ENCODE assay signal across 8 cellular contexts in the genomic region with DNA sequence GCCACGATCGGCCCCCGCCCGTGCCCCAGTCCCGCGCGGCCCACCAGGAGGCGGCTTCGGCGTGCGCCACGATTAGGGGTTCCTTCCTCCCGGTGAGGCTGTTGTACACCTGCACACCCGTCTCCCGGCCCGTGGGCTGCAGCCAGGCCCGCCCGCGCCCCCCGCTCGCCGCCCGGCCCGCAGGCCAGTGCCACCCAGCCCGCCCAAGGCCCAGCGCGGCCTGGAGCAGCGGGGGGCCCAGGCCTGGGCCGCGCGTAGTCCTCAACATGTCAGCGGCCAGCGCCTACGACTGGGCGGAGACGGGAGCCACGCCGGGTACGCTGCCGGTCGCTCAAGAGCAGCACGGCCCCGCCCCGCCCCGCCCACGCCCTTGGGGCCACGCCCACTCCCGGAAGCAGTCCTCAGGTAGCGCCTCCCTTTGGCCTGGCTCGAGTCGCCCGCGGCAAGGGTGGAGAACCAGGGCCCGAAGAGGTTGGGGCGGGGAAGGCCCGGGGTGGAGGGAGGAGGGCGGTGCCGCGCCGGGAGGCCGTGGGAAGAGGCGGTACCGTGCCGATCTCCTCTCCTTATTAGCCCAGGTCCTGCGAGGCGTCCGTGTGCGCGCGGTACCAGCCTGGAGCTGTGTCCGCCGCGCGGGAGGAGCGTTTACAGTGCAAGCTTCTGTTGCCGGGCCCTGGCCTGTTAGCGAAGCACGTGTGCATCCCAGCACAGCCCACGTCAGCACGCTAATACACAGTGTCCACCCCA. TPM values are rescaled to one million over a fixed set of nuclear protein-coding genes. Genes with fewer than 3 reads are reported as not detected.
DNase-seq lines count a peak whose midpoint lies in the region; TF ChIP-seq lines count a peak whose summit lies in the region.

A gene with protein sequence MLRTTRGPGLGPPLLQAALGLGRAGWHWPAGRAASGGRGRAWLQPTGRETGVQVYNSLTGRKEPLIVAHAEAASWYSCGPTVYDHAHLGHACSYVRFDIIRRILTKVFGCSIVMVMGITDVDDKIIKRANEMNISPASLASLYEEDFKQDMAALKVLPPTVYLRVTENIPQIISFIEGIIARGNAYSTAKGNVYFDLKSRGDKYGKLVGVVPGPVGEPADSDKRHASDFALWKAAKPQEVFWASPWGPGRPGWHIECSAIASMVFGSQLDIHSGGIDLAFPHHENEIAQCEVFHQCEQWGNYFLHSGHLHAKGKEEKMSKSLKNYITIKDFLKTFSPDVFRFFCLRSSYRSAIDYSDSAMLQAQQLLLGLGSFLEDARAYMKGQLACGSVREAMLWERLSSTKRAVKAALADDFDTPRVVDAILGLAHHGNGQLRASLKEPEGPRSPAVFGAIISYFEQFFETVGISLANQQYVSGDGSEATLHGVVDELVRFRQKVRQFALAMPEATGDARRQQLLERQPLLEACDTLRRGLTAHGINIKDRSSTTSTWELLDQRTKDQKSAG (minus strand): TSS at position 291 of the 744 bp plus-strand sequence. CDS start 23 bp downstream, at position 268.

- peak; percentile 88 for TF ChIP-seq POLR2A in NB4 (IDR thresholded peaks at IDR 0.05; ENCODE audit: extremely low read depth, insufficient read length)

- peaks cover 46% of the 10 kb centered on the region for H3K4me1 Mint-ChIP-seq in HFFc6 (ENCODE audit: low read depth)

- peak within 1 kb of the TSS; percentile 98 for H3K9ac ChIP-seq in neuronal stem cell (ENCODE audit: low read depth, low read length, poor library complexity)

- H3K9me3 ChIP-seq in neuronal stem cell (replicated peaks in 1 of 2; ENCODE audit: control insufficient read depth in 2 of 2, insufficient read depth in 1 of 2, low read depth in 1 of 2, low read length in 2 of 2) = peaks cover 0 to 2% of the 10 kb centered on the region in 2 donors

- H2BK12ac ChIP-seq in neuronal stem cell (ENCODE audit: low read length) = peak within 1 kb of the TSS; percentile 59

- peak within 1 kb of the TSS; percentile 58 for H3K23ac ChIP-seq in neuronal stem cell (ENCODE audit: low read depth, low read length, poor library complexity)

- peak within 1 kb of the TSS; percentile 19 for H4K91ac ChIP-seq in neuronal stem cell (ENCODE audit: low read depth, low read length, poor library complexity)

- WGBS in neuronal stem cell (ENCODE audit: extremely low coverage in 2 of 2, insufficient read length in 2 of 2, insufficient replicate concordance in 1 of 2), 2 donors = no CpG with 5 or more reads among the region's 80 CpGs

- peak within 1 kb of the TSS; percentile 61 for H2BK120ac ChIP-seq in neuronal stem cell (ENCODE audit: low read depth, low read length)

- peaks cover 0 to 1% (median 0%) of the 10 kb centered on the region in 3 experiments for H3K27me3 ChIP-seq in neuronal stem cell (ENCODE audit: control insufficient read depth in 3 of 3, insufficient read depth in 3 of 3, low read depth in 1 of 3, low read length in 3 of 3)

- peaks cover 5 to 15% of the 10 kb centered on the region in 2 donors for H3K4me1 ChIP-seq in neuronal stem cell (ENCODE audit: control insufficient read depth in 2 of 2, insufficient read depth in 1 of 2, low read depth in 1 of 2, low read length in 2 of 2)

- peak within 1 kb of the TSS; percentile 92 for H2AK5ac ChIP-seq in neuronal stem cell (ENCODE audit: low read depth, low read length)

- H3K4me3 ChIP-seq in NB4 (ENCODE audit: low read depth, low read length) = peak within 1 kb of the TSS; percentile 75
- peak within 1 kb of the TSS; percentile 80 to 93 for H3K4me3 ChIP-seq in neuronal stem cell (ENCODE audit: low read length in 2 of 2)

- DNase-seq in GM04504 (ENCODE audit: low read depth) (peak; percentile 92), HFFc6 (peak; percentile 94), NB4 (ENCODE audit: low read depth) (peak; percentile 99), SK-N-DZ (ENCODE audit: low spot score) (peak; percentile 97), foreskin melanocyte (peak; percentile 95), neuronal stem cell (ENCODE audit: low spot score) (peak; percentile 95)
- peak; percentile 93 for DNase-seq in activated naive CD4-positive, alpha-beta T cell treated with Interleukin-2 at 50 U/mL for 16 hours

- peak within 1 kb of the TSS; percentile 93 for H2AFZ ChIP-seq in neuronal stem cell (ENCODE audit: low read length)

- H4K8ac ChIP-seq in neuronal stem cell (ENCODE audit: low read depth, low read length) = peak within 1 kb of the TSS; percentile 100

- peak; percentile 31 for TF ChIP-seq CTCF in HFFc6 (IDR thresholded peaks at IDR 0.05)
- no peak for TF ChIP-seq CTCF in NB4 (IDR thresholded peaks at IDR 0.05; ENCODE audit: low read depth, low read length)
- TF ChIP-seq CTCF in subcutaneous adipose tissue (IDR thresholded peaks at IDR 0.05; ENCODE audit: low read depth) = no peak

- peaks cover 5% of the 10 kb centered on the region for H3K79me1 ChIP-seq in neuronal stem cell (ENCODE audit: low read depth, low read length)

- peak within 1 kb of the TSS; percentile 37 for H3K4ac ChIP-seq in neuronal stem cell (ENCODE audit: low read length)

- no peaks in the 10 kb centered on the region; the same call in 1 of the 2 replicates for H3K27me3 Mint-ChIP-seq in HFFc6 (ENCODE audit: insufficient read depth)

- peak within 1 kb of the TSS; percentile 71 for H3K27ac ChIP-seq in neuronal stem cell (replicated peaks; ENCODE audit: low read length)

- peaks cover 16% of the 10 kb centered on the region for H3K36me3 Mint-ChIP-seq in HFFc6 (ENCODE audit: low read depth)

- peak within 1 kb of the TSS; percentile 83 for H3K4me2 ChIP-seq in neuronal stem cell (ENCODE audit: insufficient read depth, low read length, poor library complexity, severe bottlenecking)

- peak within 1 kb of the TSS; percentile 91 for H3K4me3 Mint-ChIP-seq in HFFc6

- H3K18ac ChIP-seq in neuronal stem cell (ENCODE audit: low read length) = peak within 1 kb of the TSS; percentile 98

- H3K36me3 ChIP-seq in neuronal stem cell (replicated peaks in 1 of 2; ENCODE audit: control insufficient read depth in 2 of 2, insufficient read depth in 2 of 2, low read length in 2 of 2) = peaks cover 2 to 33% of the 10 kb centered on the region in 2 donors

- peak within 1 kb of the TSS; percentile 93 for H3K27ac Mint-ChIP-seq in HFFc6

- peak within 1 kb of the TSS; percentile 97 for H3K14ac ChIP-seq in neuronal stem cell (ENCODE audit: low read length)

- no peaks in the 10 kb centered on the region for H3K9me3 Mint-ChIP-seq in HFFc6

- H2BK5ac ChIP-seq in neuronal stem cell (ENCODE audit: low read length) = peak within 1 kb of the TSS; percentile 94

- H2BK15ac ChIP-seq in neuronal stem cell (ENCODE audit: low read length) = peak within 1 kb of the TSS; percentile 91

RNA-seq across cellular contexts. Expression of the gene that starts here (rescaled TPM):
- 10 to 100 TPM; 50.1 to 68.0 (median 52.9) TPM for total RNA-seq in HFFc6 (2021; fragmentation: NEBNext Ultra II Directional; extraction: Animal tissue kit (Norgen Biotek cat#: 25700))
- 61.8 and 63.5 TPM in 2 replicates for polyA plus RNA-seq in SK-N-DZ (2014; cell fraction: cytosol; rRNA removed)
- 201 and 212 TPM in 2 replicates for polyA plus RNA-seq in SK-N-DZ (2014; cell fraction: nucleus; rRNA removed)
- 24.9 TPM for polyA plus RNA-seq in neuronal stem cell (2013, experiment 1 of 2)
- 24.3 TPM for polyA plus RNA-seq in neuronal stem cell (2013, experiment 2 of 2)
- total RNA-seq in subcutaneous adipose tissue = 100 to 1,000 TPM in 2 of 4 donors, 10 to 100 TPM in 2; 36.5 to 366 (median 102) TPM

Comparison
In these comparisons a context has a peak if more than half of its experiments do, and no peak if none do; other contexts are left out.
1. Peak in every context shown above with its lines: DNase-seq, H3K4me3 ChIP-seq and H3K27ac ChIP-seq.